In genomic region chr17:72049914-72050313, GRCh38 we compare ENCODE assay signal across 27 cellular contexts.
"Had no signal": no experiment of that assay in that cellular context is flagged by ENCODE, and none has a peak within 500 bp of the region (broad histone marks: within the 10 kb centered on the region; RNA-seq: fewer than 3 reads in every experiment).

No MANE protein-coding gene starts in this region.

- H3K27ac ChIP-seq: adrenal gland, ascending aorta, epithelial cell of prostate, esophagus squamous epithelium, WERI-Rb-1 had no signal

- H3K4me3 ChIP-seq: adrenal gland, ascending aorta, esophagus squamous epithelium had no signal

- H3K36me3 ChIP-seq: adrenal gland, ascending aorta, esophagus squamous epithelium, WERI-Rb-1 had no signal

- H3K4me1 ChIP-seq: adrenal gland, ascending aorta, esophagus squamous epithelium had no signal

- ATAC-seq: activated CD4-positive, CD25-positive, alpha-beta regulatory T cell treated with anti-CD3 and anti-CD28 coated beads, Interleukin-2, amount 50 U/mL, for 24 hours; activated CD8-positive, alpha-beta T cell treated with anti-CD3 and anti-CD28 coated beads for 36 hours; activated naive CD8-positive, alpha-beta T cell treated with anti-CD3 and anti-CD28 coated beads, Interleukin-2, amount 50 U/mL, for 24 hours; effector memory CD8-positive, alpha-beta T cell; T-helper 17 cell had no signal

- H3K9me3 ChIP-seq: adrenal gland, ascending aorta, esophagus squamous epithelium had no signal

- FAIRE-seq: colon, frontal cortex had no signal

- DNase-seq: activated B cell treated with CpG ODN at 0.5 μM for 24 hours; activated CD4-positive, alpha-beta T cell treated with anti-CD3 and anti-CD28 coated beads for 48 hours; activated CD4-positive, alpha-beta T cell treated with anti-CD3 and anti-CD28 coated beads, Interleukin-2, amount 50 U/mL, for 1 hour; activated CD4-positive, alpha-beta T cell treated with anti-CD3 and anti-CD28 coated beads, Interleukin-2, amount 50 U/mL, for 48 hours; activated CD8-positive, alpha-beta memory T cell treated with anti-CD3 and anti-CD28 coated beads for 24 hours; activated CD8-positive, alpha-beta T cell treated with anti-CD3 and anti-CD28 coated beads for 36 hours; activated effector memory CD4-positive, alpha-beta T cell treated with anti-CD3 and anti-CD28 coated beads, Interleukin-2, amount 50 U/mL, for 16 hours; activated naive CD4-positive, alpha-beta T cell treated with anti-CD3 and anti-CD28 coated beads for 36 hours; activated naive CD8-positive, alpha-beta T cell treated with anti-CD3 and anti-CD28 coated beads for 36 hours; activated naive CD8-positive, alpha-beta T cell treated with anti-CD3 and anti-CD28 coated beads, Interleukin-2, amount 50 U/mL, for 24 hours; activated T-cell treated with anti-CD3 and anti-CD28 coated beads, Interleukin-2, amount 50 U/mL, for 48 hours; adrenal gland; amygdala; cortex of kidney; dermis blood vessel endothelial cell; effector CD4-positive, alpha-beta T cell; effector memory CD8-positive, alpha-beta T cell; esophagus squamous epithelium; T-helper 1 cell; T-helper 17 cell; T1000; WERI-Rb-1 had no signal

- H3K27me3 ChIP-seq: adrenal gland, ascending aorta had no signal
